Comparison of ENCODE assay signal across 25 cellular contexts in the genomic region with DNA sequence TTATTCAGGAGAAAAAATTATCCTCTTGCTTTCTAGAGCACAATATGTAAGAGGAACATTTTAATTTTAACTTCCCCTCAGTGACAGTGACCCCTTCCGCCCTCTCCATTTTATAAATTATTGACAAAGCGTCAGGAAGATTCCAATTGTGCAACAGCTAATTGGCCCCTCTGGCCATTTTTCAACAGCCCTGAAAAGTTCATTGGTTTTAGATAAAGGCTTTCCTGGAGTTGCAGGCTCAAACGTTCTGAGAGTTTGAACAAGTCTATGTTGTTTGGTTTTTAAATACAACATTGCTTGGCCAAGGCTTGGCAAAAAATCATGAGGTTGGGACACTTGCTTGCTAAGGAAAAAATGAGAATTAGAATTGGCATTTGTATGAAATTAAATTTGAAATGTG.
"Had no signal": no experiment of that assay in that cellular context is flagged by ENCODE, and none has a peak within 500 bp of the region (broad histone marks: within the 10 kb centered on the region; RNA-seq: fewer than 3 reads in every experiment).

No MANE protein-coding gene starts in this region.

- H3K4me1 ChIP-seq: colonic mucosa, esophagus muscularis mucosa, left ventricle myocardium inferior, lower lobe of right lung, right atrium auricular region, sigmoid colon, stomach had no signal

- H3K4me3 ChIP-seq: colonic mucosa, esophagus muscularis mucosa, left ventricle myocardium inferior, lower lobe of right lung, mucosa of descending colon, pancreas, right atrium auricular region, sigmoid colon, stomach, tibial artery had no signal

- ATAC-seq: left colon; lower lobe of right lung; mucosa of descending colon; natural killer cell treated with Interleukin-12 subunit alpha and Interleukin-12 subunit beta and Interleukin-15 and Interleukin-18, amount 100 ng/mL, for 72 hours; pancreas; stimulated activated effector memory CD8-positive, alpha-beta T cell treated with anti-CD3 and anti-CD28 coated beads, Interleukin-12 subunit alpha, Interleukin-12 subunit beta, amount 100 ng/mL, for 72 hours had no signal

- H3K9me3 ChIP-seq: colonic mucosa, neutrophil, pancreas, tibial artery had no signal

- DNase-seq: colonic mucosa; effector CD8-positive, alpha-beta T cell; endodermal cell; foreskin melanocyte; immature natural killer cell; islet precursor cell; kidney glomerular epithelial cell; left colon; left ventricle myocardium inferior; lower lobe of right lung; mucosa of descending colon; naive B cell; pancreas; sigmoid colon; stimulated activated CD4-positive, alpha-beta T cell treated with anti-CD3 and anti-CD28 coated beads, Interleukin-2, amount 100 ng/mL, for 24 hours; stimulated activated CD4-positive, alpha-beta T cell treated with anti-CD3 and anti-CD28 coated beads, Interleukin-4, amount 100 ng/mL, for 24 hours; stimulated activated naive CD4-positive, alpha-beta T cell treated with Interleukin-2 at 50 U/mL for 16 hours; stomach; tibial artery had no signal

- H3K27ac ChIP-seq: colonic mucosa, epithelial cell of prostate, esophagus muscularis mucosa, left ventricle myocardium inferior, lower lobe of right lung, neutrophil, pancreas, right atrium auricular region, sigmoid colon, stomach, tibial artery had no signal

- H3K36me3 ChIP-seq: colonic mucosa, esophagus muscularis mucosa, left ventricle myocardium inferior, lower lobe of right lung, neutrophil, pancreas, right atrium auricular region, sigmoid colon, stomach, tibial artery had no signal

- H3K27me3 ChIP-seq: colonic mucosa, esophagus muscularis mucosa, neutrophil, pancreas, right atrium auricular region, sigmoid colon, stomach, tibial artery had no signal
